In the genomic region with DNA sequence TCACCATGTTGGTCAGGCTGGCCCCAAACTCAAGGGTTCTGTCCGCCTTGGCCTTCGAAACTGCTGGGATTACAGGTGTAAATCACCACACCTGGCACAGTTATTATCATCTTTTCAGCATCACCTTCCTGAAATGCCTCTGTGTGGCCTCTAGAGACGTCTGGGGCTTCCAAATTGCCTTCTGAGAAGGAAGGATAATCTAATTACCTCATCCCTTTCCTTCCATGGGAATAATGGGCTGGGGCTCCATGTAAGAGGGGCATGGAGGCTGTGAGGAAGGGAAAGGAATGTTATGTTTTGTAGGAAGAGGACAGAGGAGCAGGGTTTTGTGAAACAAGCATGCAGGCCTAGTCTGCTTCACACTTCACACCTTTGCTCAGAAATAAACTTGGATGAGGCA, we compare ENCODE assay signal across 23 cellular contexts. TPM values are rescaled to one million over a fixed set of nuclear protein-coding genes. Genes with fewer than 3 reads are reported as not detected.
A peak's percentile ranks its signal among the peaks of the same experiment; 100 is the strongest.
DNase-seq lines count a peak whose midpoint lies in the region; ATAC-seq, FAIRE-seq and TF ChIP-seq lines count a peak whose summit lies in the region.
"Had no signal": no experiment of that assay in that cellular context is flagged by ENCODE, and none has a peak within 500 bp of the region (broad histone marks: within the 10 kb centered on the region; RNA-seq: fewer than 3 reads in every experiment).

No MANE protein-coding gene starts in this region.

- peak overlapping the region; percentile 88; the same call in 1 of the 2 replicates for H2BK20ac ChIP-seq in H1 (ENCODE audit: low read length)

- H4K20me1 ChIP-seq in GM23338 (replicated peaks; ENCODE audit: insufficient read depth) (no peaks in the 10 kb centered on the region), H1 (replicated peaks in 1 of 2; ENCODE audit: control insufficient read depth in 1 of 2, insufficient read depth in 2 of 2, low read length in 2 of 2) (no peaks in the 10 kb centered on the region), neural progenitor cell (ENCODE audit: low read depth) (no peaks in the 10 kb centered on the region)

- 71% methylated on average over 3 of the region's 3 CpGs; no CpG with 5 or more reads in 1 of the 2 experiments for WGBS in H1 (ENCODE audit: extremely low coverage in 1 of 2, insufficient coverage in 1 of 2, insufficient read length in 1 of 2, insufficient replicate concordance in 2 of 2, low coverage in 1 of 2, low lambda C conversion rate in 2 of 2, missing lambda C conversion rate in 1 of 2), 2 experiments

- ATAC-seq in GM23338 (peak; percentile 26), HG03460 (IDR thresholded peaks at IDR 0.05; ENCODE audit: unreplicated experiment) (no peak), GM19467 (IDR thresholded peaks at IDR 0.05; ENCODE audit: unreplicated experiment) (no peak)
- ATAC-seq: GM12878, K562 had no signal

- H2BK12ac ChIP-seq in H1 (ENCODE audit: low read depth, low read length) = peak overlapping the region; percentile 96

- no peak overlapping the region for H2AFZ ChIP-seq in GM23338
- H2AFZ ChIP-seq in H1 (ENCODE audit: low read length) = no peak overlapping the region
- no peak overlapping the region for H2AFZ ChIP-seq in neural progenitor cell (replicated peaks)
- H2AFZ ChIP-seq: GM23248 had no signal

- in situ Hi-C loops in ACHN (cut with HindIII; ENCODE audit: low pct_ligation_motif_present, low pct_unique_long_range_greater_than_20kb, low sequenced_read_pairs) = no loop called here

- TF ChIP-seq CTCF in GM23338 (conservative IDR thresholded peaks at IDR 0.05; ENCODE audit: low read depth in 2 of 2) (no peak), H1 (IDR thresholded peaks at IDR 0.05; ENCODE audit: control extremely low read depth in 1 of 3, insufficient read depth in 1 of 3, low read depth in 1 of 3, low read length in 3 of 3) (peak in 1 of 3 experiments; percentile 4; a peak in 1 of 4 replicates), neural progenitor cell (IDR thresholded peaks at IDR 0.05) (no peak)

- peak overlapping the region; percentile 15; the same call in 1 of the 2 replicates for H2BK5ac ChIP-seq in H1 (ENCODE audit: low read depth, low read length)

- no peaks in the 10 kb centered on the region for H3F3A ChIP-seq in GM23338 (replicated peaks; ENCODE audit: low read depth)
- H3F3A ChIP-seq in neural progenitor cell (ENCODE audit: low read depth) = peaks cover 5% of the 10 kb centered on the region

- peaks cover 19% of the 10 kb centered on the region for H3K4me1 Mint-ChIP-seq in GM23338
- no peaks in the 10 kb centered on the region for H3K4me1 Mint-ChIP-seq in neural progenitor cell
- H3K4me1 Mint-ChIP-seq: CD4-positive, CD25-positive, alpha-beta regulatory T cell; CD8-positive, alpha-beta memory T cell had no signal

- H3K79me1 ChIP-seq in H1 (ENCODE audit: low read depth, low read length) = no peaks in the 10 kb centered on the region

- TF ChIP-seq RAD21 in H1 (IDR thresholded peaks at IDR 0.05 in 1 of 2, conservative IDR thresholded peaks at IDR 0.05 in 1 of 2; ENCODE audit: low read depth in 2 of 2, low read length in 2 of 2) = peak in 1 of 2 experiments; percentile 40; a peak in 3 of 4 replicates

- no peak overlapping the region for H4K5ac ChIP-seq in H1 (ENCODE audit: insufficient read length, low read depth, low read length)

- DNase-seq in GM23338 (ENCODE audit: low spot score) (peak; percentile 40), NCI-H69 (lab: John Stamatoyannopoulos, UW) (peak; percentile 13), H1 (ENCODE audit: low read depth in 1 of 2, low spot score in 2 of 2) (no peak), neural progenitor cell (ENCODE audit: low spot score) (peak; percentile 48), ACHN (no peak)
- DNase-seq: 8988T; BE2C; C1 segment of cervical spinal cord; CD4-positive, CD25-positive, alpha-beta regulatory T cell; CD8-positive, alpha-beta memory T cell; COR-L47; DMS 273 treated with DMSO at 0.1 percent for 48 hours; DMS53; DND-41; EL; GM23248; IMR-90 had no signal

- H4K8ac ChIP-seq in H1 (ENCODE audit: extremely low read depth, insufficient read depth, low read length) = no peak overlapping the region

- H3K9ac ChIP-seq in H1 (replicated peaks in 1 of 4; ENCODE audit: extremely low read depth in 1 of 4, low read depth in 3 of 4, low read length in 3 of 4) = no peak overlapping the region
- no peak overlapping the region for H3K9ac ChIP-seq in neural progenitor cell
- H3K9ac ChIP-seq: GM23248 had no signal

- H3K4me3 Mint-ChIP-seq in GM23338 (no peak overlapping the region), neural progenitor cell (no peak overlapping the region)
- H3K4me3 Mint-ChIP-seq: CD4-positive, CD25-positive, alpha-beta regulatory T cell; CD8-positive, alpha-beta memory T cell had no signal

- no peak overlapping the region for H2BK120ac ChIP-seq in H1 (replicated peaks; ENCODE audit: low read depth, low read length)

- H4K91ac ChIP-seq in H1 (replicated peaks; ENCODE audit: insufficient read length, low read length) = peak overlapping the region; percentile 47

- H3K23me2 ChIP-seq in H1 (ENCODE audit: low read depth, low read length) = no peaks in the 10 kb centered on the region

- H3K27ac ChIP-seq in GM23338 (ENCODE audit: low read depth) (no peak overlapping the region), H1 (ENCODE audit: low read depth, low read length) (no peak overlapping the region), neural progenitor cell (no peak overlapping the region)
- H3K27ac ChIP-seq: GM23248 had no signal

- H3K9me3 ChIP-seq in H1 (ENCODE audit: insufficient read depth in 2 of 2, low read depth in 1 of 2, low read length in 1 of 2) = no peaks in the 10 kb centered on the region
- H3K9me3 ChIP-seq in neural progenitor cell (ENCODE audit: low read depth) = no peaks in the 10 kb centered on the region
- H3K9me3 ChIP-seq: BE2C, HAP-1 had no signal

- H3K36me3 ChIP-seq in GM23338 (ENCODE audit: insufficient read depth) (no peaks in the 10 kb centered on the region), H1 (ENCODE audit: control insufficient read depth in 2 of 4, insufficient read depth in 4 of 4, low read length in 3 of 4) (no peaks in the 10 kb centered on the region), neural progenitor cell (no peaks in the 10 kb centered on the region)
- H3K36me3 ChIP-seq: BE2C, HAP-1 had no signal

- no peak overlapping the region for H2AK5ac ChIP-seq in H1 (ENCODE audit: low read depth, low read length)

- H3K14ac ChIP-seq in H1 (ENCODE audit: insufficient read length) = no peak overlapping the region

- TF ChIP-seq EP300 in H1 (IDR thresholded peaks at IDR 0.05; ENCODE audit: borderline replicate concordance in 1 of 2, low read depth in 2 of 2, low read length in 2 of 2) = no peak

- CTCF ChIA-PET in H1 (lab: Charles Lee; ENCODE audit: partially characterized antibody) = interaction anchor here (0.8 to 4.9 kb wide), 5 partner anchors 10 to 77 kb away, joined by 3 to 25 read pairs (median 3); no protein-coding TSS in a partner anchor

- H3K27me3 ChIP-seq in GM23338 (ENCODE audit: insufficient read depth) (no peaks in the 10 kb centered on the region), H1 (replicated peaks in 1 of 4; ENCODE audit: control insufficient read depth in 3 of 4, extremely low read depth in 1 of 4, insufficient read depth in 3 of 4, low read length in 3 of 4) (no peaks in the 10 kb centered on the region; a peak in 1 of 7 replicates), neural progenitor cell (no peaks in the 10 kb centered on the region)
- H3K27me3 ChIP-seq: BE2C had no signal

- no peak overlapping the region for H3K23ac ChIP-seq in H1 (ENCODE audit: insufficient read length)

- H3K4me2 ChIP-seq in GM23338 (no peak overlapping the region), H1 (ENCODE audit: insufficient read depth in 1 of 2, low read depth in 2 of 2, low read length in 2 of 2) (no peak overlapping the region), neural progenitor cell (no peak overlapping the region)

- H3K9me2 ChIP-seq in GM23338 (ENCODE audit: insufficient read depth) = no peaks in the 10 kb centered on the region

- POLR2A ChIA-PET in H1 (lab: Charles Lee; ENCODE audit: partially characterized antibody) = interaction anchor here (1.1 kb wide), 1 partner anchor 18 kb away, joined by 3 read pairs; no protein-coding TSS in a partner anchor

- H3K27ac Mint-ChIP-seq in GM23338 (0 out of 2 replicates have a peak overlapping the region, but pooled peaks have one; percentile 42), neural progenitor cell (no peak overlapping the region)

- H3K4me3 ChIP-seq in GM23338 (no peak overlapping the region), H1 (ENCODE audit: extremely low read depth in 1 of 4, insufficient read depth in 2 of 4, low read depth in 3 of 4, low read length in 4 of 4) (no peak overlapping the region), neural progenitor cell (no peak overlapping the region)
- H3K4me3 ChIP-seq: GM12878, GM23248, HAP-1, K562 had no signal

- H3K9me3 Mint-ChIP-seq in GM23338 = no peaks in the 10 kb centered on the region; the same call in 2 of the 3 replicates
- peaks cover 3% of the 10 kb centered on the region for H3K9me3 Mint-ChIP-seq in neural progenitor cell
- H3K9me3 Mint-ChIP-seq: CD4-positive, CD25-positive, alpha-beta regulatory T cell; CD8-positive, alpha-beta memory T cell had no signal

- no peaks in the 10 kb centered on the region; the same call in 1 of the 3 replicates for H3K36me3 Mint-ChIP-seq in GM23338 (ENCODE audit: low read depth)
- H3K36me3 Mint-ChIP-seq in neural progenitor cell = no peaks in the 10 kb centered on the region
- H3K36me3 Mint-ChIP-seq: CD4-positive, CD25-positive, alpha-beta regulatory T cell; CD8-positive, alpha-beta memory T cell had no signal

- no peak overlapping the region for H3K4ac ChIP-seq in H1 (replicated peaks; ENCODE audit: insufficient read length, low read depth, low read length)

- H3K79me2 ChIP-seq in GM23338 (replicated peaks; ENCODE audit: insufficient read depth) (no peaks in the 10 kb centered on the region), H1 (ENCODE audit: control insufficient read depth in 1 of 2, insufficient read depth in 2 of 2, low read length in 2 of 2) (no peaks in the 10 kb centered on the region), neural progenitor cell (ENCODE audit: low read depth) (no peaks in the 10 kb centered on the region)

- H3K4me1 ChIP-seq in GM23338 (ENCODE audit: insufficient read depth) (peaks cover 13% of the 10 kb centered on the region), H1 (replicated peaks in 1 of 4; ENCODE audit: control insufficient read depth in 3 of 4, insufficient read depth in 4 of 4, low read length in 3 of 4) (peaks cover 0 to 10% (median 6%) of the 10 kb centered on the region in 4 experiments; a peak in 4 of 7 replicates), neural progenitor cell (peaks cover 12% of the 10 kb centered on the region)
- H3K4me1 ChIP-seq: BE2C, HAP-1 had no signal

- no peak overlapping the region for H3K56ac ChIP-seq in H1 (replicated peaks; ENCODE audit: insufficient read length, low read depth, low read length)

- H3K18ac ChIP-seq in H1 (ENCODE audit: extremely low read depth, low read length) = no peak overlapping the region

- no peak overlapping the region for H2BK15ac ChIP-seq in H1 (ENCODE audit: low read length)

- H3K27me3 Mint-ChIP-seq in GM23338 (ENCODE audit: insufficient read depth, low read depth, poor library complexity) (peaks cover 13% of the 10 kb centered on the region), neural progenitor cell (ENCODE audit: insufficient read depth, low read depth) (peaks cover 4% of the 10 kb centered on the region)

- no peak for FAIRE-seq in H1 (lab: Jason Lieb, UNC)
- FAIRE-seq: GM12878, HTR-8/SVneo, K562 had no signal

- no peak for TF ChIP-seq POLR2A in H1 (IDR thresholded peaks at IDR 0.05; ENCODE audit: control extremely low read depth in 1 of 2, low read depth in 2 of 2, low read length in 2 of 2)

RNA-seq across cellular contexts. Expression of a gene that starts 22.2 kb away (rescaled TPM):
- total RNA-seq in GM23338 (2014; rRNA removed; shearing (Covaris generic)) = 698 and 727 TPM in 2 replicates
- polyA plus RNA-seq in GM23338 (2016; fragmentation: Nextera tagmentation; extraction: Ambion mirVana) (215 and 220 TPM in 2 replicates), H1 (2011; rRNA removed) (638 and 872 TPM in 2 replicates)
- 925 and 945 TPM in 2 replicates for total RNA-seq in H1 (2021; fragmentation: NEBNext Ultra II Directional; extraction: Animal tissue kit (Norgen Biotek cat#: 25700))
- polyA plus RNA-seq in H1 (2011; cell fraction: cytosol; rRNA removed) = 613 TPM
- 1,168 TPM for polyA plus RNA-seq in H1 (2011; cell fraction: nucleus; rRNA removed)
- polyA plus RNA-seq in H1 (2012, experiment 1 of 2) = 630 to 776 TPM (median 695 TPM) in 4 replicates
- polyA plus RNA-seq in H1 (2012, experiment 2 of 2) = 245 TPM
- 1,216 TPM for polyA plus RNA-seq in H1 (2013, experiment 1 of 2)
- polyA plus RNA-seq in H1 (2013, experiment 2 of 2) = 1,270 TPM
- polyA minus RNA-seq in H1 (2011; rRNA and poly(A)+ RNA removed) = 937 and 993 TPM in 2 replicates
- 707 TPM for polyA minus RNA-seq in H1 (2011; cell fraction: cytosol; rRNA and poly(A)+ RNA removed)
- polyA minus RNA-seq in H1 (2011; cell fraction: nucleus; rRNA and poly(A)+ RNA removed) = 436 TPM
- total RNA-seq in neural progenitor cell (ENCODE audit: low replicate concordance) = 37.7 and 38.4 TPM in 2 replicates

Comparison
In these comparisons a context has a peak if more than half of its experiments do, and no peak if none do; other contexts are left out.
1. DNase-seq: peak in GM23338 (single experiment), NCI-H69 (single experiment) and neural progenitor cell (single experiment); none in H1 (0 of 2) and ACHN (single experiment).
2. RNA of a gene that starts 22.2 kb away (total RNA-seq): 925 to 945 TPM in H1 and 698 to 727 TPM in GM23338; 37.7 to 38.4 TPM in neural progenitor cell; every median in the first group is over 10 times any median in the second.